Comparison of ENCODE assay signal across 23 cellular contexts in the genomic region with DNA sequence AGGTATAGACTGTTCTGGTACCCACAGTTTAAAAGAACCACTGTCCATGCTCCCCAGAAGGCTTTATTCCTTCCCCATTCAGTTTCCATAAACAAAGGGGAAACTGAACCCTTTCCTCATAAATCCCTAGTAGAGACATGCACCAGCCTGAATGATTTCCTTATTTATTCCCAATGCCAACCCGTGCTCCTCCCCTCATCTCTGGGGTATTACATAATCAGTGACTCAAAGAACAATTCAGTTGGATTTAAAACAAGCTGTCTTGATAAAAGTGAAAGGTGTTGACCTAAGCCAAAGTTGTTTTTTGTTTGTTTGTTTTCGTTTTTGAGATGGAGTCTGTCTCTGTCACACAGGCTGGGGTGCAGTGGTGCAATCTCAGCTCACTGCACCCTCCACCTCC.
"Had no signal": no experiment of that assay in that cellular context is flagged by ENCODE, and none has a peak within 500 bp of the region (broad histone marks: within the 10 kb centered on the region; RNA-seq: fewer than 3 reads in every experiment).

No MANE protein-coding gene starts in this region.

- H3K4me3 ChIP-seq: coronary artery, dorsolateral prefrontal cortex, esophagus squamous epithelium, gastrocnemius medialis, heart right ventricle, left lung, lower lobe of right lung had no signal

- H3K27me3 ChIP-seq: esophagus squamous epithelium, gastrocnemius medialis, heart right ventricle, left lung had no signal

- ATAC-seq: esophagus mucosa; gastrocnemius medialis; heart right ventricle; left cardiac atrium; left lung; left ventricle myocardium superior; lower lobe of right lung; naive thymus-derived CD4-positive, alpha-beta T cell had no signal

- H3K4me1 ChIP-seq: esophagus squamous epithelium, gastrocnemius medialis, heart right ventricle, left lung, lower lobe of right lung had no signal

- DNase-seq: dermis blood vessel endothelial cell; dorsolateral prefrontal cortex; effector CD4-positive, alpha-beta T cell; effector memory CD4-positive, alpha-beta T cell; erythroblast; esophagus squamous epithelium; foreskin fibroblast; foreskin melanocyte; gastrocnemius medialis; glutamatergic neuron; head of caudate nucleus; heart right ventricle; hippocampal formation; left cardiac atrium; left lung; left ventricle myocardium superior; lower lobe of right lung; mesendoderm; midbrain; naive thymus-derived CD4-positive, alpha-beta T cell had no signal

- H3K36me3 ChIP-seq: esophagus squamous epithelium, gastrocnemius medialis, heart right ventricle, left lung, lower lobe of right lung had no signal

- H3K27ac ChIP-seq: coronary artery, dorsolateral prefrontal cortex, epithelial cell of prostate, esophagus squamous epithelium, gastrocnemius medialis, heart right ventricle, left lung, lower lobe of right lung had no signal

- H3K9me3 ChIP-seq: gastrocnemius medialis, lower lobe of right lung had no signal
